Comparison of ENCODE assay signal across 21 cellular contexts in genomic region chr4:80926446-80926845, GRCh38.
A peak's percentile ranks its signal among the peaks of the same experiment; 100 is the strongest.
DNase-seq lines count a peak whose midpoint lies in the region; ATAC-seq and TF ChIP-seq lines count a peak whose summit lies in the region.
"Had no signal": no experiment of that assay in that cellular context is flagged by ENCODE, and none has a peak within 500 bp of the region (broad histone marks: within the 10 kb centered on the region; RNA-seq: fewer than 3 reads in every experiment).

No MANE protein-coding gene starts in this region.

- peak; percentile 38 for DNase-seq in iris pigment epithelial cell (ENCODE audit: low read depth)
- DNase-seq in globus pallidus (ENCODE audit: low spot score) = no peak
- DNase-seq: activated CD4-positive, CD25-positive, alpha-beta regulatory T cell; activated CD8-positive, alpha-beta memory T cell treated with anti-CD3 and anti-CD28 coated beads for 24 hours; amniotic stem cell; cerebellar nuclear complex; DMS79 treated with DMSO at 0.1 percent for 48 hours; foreskin melanocyte; left ventricle myocardium superior; NCI-H1105 treated with DMSO at 0.1 percent for 48 hours; NCI-H2171; NCI-H774; occipital lobe; stimulated activated CD4-positive, alpha-beta T cell treated with anti-CD3 and anti-CD28 coated beads, Interleukin-4, amount 100 ng/mL, for 24 hours; testis had no signal

- ATAC-seq in GM18867 (IDR thresholded peaks at IDR 0.05; ENCODE audit: unreplicated experiment) (peak; percentile 46), HG03432 (IDR thresholded peaks at IDR 0.05; ENCODE audit: unreplicated experiment) (peak; percentile 55), SK-N-SH treated with all-trans-retinoic acid at 6 μM for 48 hours (peak; percentile 72), HG03139 (IDR thresholded peaks at IDR 0.05; ENCODE audit: unreplicated experiment) (no peak), GM19463 (IDR thresholded peaks at IDR 0.05; ENCODE audit: unreplicated experiment) (no peak), GM19328 (IDR thresholded peaks at IDR 0.05; ENCODE audit: unreplicated experiment) (no peak)
- ATAC-seq: left ventricle myocardium superior had no signal

TF ChIP-seq in SK-N-SH treated with all-trans-retinoic acid at 6 μM for 48 hours, 23 proteins besides CTCF, POLR2A, EP300 and RAD21:
- TF ChIP-seq GLIS3 (CRISPR knock-in tag; IDR thresholded peaks at IDR 0.05) (no peak), OSR1 (CRISPR knock-in tag; IDR thresholded peaks at IDR 0.05) (no peak), ZNF565 (CRISPR knock-in tag; conservative IDR thresholded peaks at IDR 0.05; ENCODE audit: low read depth) (no peak), SNAI2 (CRISPR knock-in tag; IDR thresholded peaks at IDR 0.05) (no peak), BACH2 (CRISPR knock-in tag; IDR thresholded peaks at IDR 0.05; ENCODE audit: borderline replicate concordance) (no peak), ZFP30 (CRISPR knock-in tag; IDR thresholded peaks at IDR 0.05) (no peak), ESRRG (CRISPR knock-in tag; IDR thresholded peaks at IDR 0.05) (no peak), CREB5 (CRISPR knock-in tag; IDR thresholded peaks at IDR 0.05; ENCODE audit: low read depth) (no peak), ISL1 (CRISPR knock-in tag; IDR thresholded peaks at IDR 0.05) (no peak), ZNF8 (CRISPR knock-in tag; IDR thresholded peaks at IDR 0.05) (no peak), ZFP3 (CRISPR knock-in tag; IDR thresholded peaks at IDR 0.05) (no peak), ZNF70 (CRISPR knock-in tag; IDR thresholded peaks at IDR 0.05) (no peak), ARNTL (CRISPR knock-in tag; IDR thresholded peaks at IDR 0.05; ENCODE audit: borderline replicate concordance, low read depth) (no peak), TCF4 (CRISPR knock-in tag; IDR thresholded peaks at IDR 0.05; ENCODE audit: borderline replicate concordance) (no peak)
- TF ChIP-seq, protein P1, sequence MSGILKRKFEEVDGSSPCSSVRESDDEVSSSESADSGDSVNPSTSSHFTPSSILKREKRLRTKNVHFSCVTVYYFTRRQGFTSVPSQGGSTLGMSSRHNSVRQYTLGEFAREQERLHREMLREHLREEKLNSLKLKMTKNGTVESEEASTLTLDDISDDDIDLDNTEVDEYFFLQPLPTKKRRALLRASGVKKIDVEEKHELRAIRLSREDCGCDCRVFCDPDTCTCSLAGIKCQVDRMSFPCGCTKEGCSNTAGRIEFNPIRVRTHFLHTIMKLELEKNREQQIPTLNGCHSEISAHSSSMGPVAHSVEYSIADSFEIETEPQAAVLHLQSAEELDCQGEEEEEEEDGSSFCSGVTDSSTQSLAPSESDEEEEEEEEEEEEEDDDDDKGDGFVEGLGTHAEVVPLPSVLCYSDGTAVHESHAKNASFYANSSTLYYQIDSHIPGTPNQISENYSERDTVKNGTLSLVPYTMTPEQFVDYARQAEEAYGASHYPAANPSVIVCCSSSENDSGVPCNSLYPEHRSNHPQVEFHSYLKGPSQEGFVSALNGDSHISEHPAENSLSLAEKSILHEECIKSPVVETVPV (CRISPR knock-in tag; IDR thresholded peaks at IDR 0.05) = no peak
- TF ChIP-seq, protein P2, sequence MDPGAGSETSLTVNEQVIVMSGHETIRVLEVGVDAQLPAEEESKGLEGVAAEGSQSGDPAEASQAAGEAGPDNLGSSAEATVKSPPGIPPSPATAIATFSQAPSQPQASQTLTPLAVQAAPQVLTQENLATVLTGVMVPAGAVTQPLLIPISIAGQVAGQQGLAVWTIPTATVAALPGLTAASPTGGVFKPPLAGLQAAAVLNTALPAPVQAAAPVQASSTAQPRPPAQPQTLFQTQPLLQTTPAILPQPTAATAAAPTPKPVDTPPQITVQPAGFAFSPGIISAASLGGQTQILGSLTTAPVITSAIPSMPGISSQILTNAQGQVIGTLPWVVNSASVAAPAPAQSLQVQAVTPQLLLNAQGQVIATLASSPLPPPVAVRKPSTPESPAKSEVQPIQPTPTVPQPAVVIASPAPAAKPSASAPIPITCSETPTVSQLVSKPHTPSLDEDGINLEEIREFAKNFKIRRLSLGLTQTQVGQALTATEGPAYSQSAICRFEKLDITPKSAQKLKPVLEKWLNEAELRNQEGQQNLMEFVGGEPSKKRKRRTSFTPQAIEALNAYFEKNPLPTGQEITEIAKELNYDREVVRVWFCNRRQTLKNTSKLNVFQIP (CRISPR knock-in tag; IDR thresholded peaks at IDR 0.05; ENCODE audit: borderline replicate concordance, low read depth) = no peak
TF ChIP-seq in SK-N-SH treated with all-trans-retinoic acid at 6 μM for 48 hours: peak in this region for 0.

Comparison
In these comparisons a context has a peak if more than half of its experiments do, and no peak if none do; other contexts are left out.
1. ATAC-seq: peak in GM18867 (single experiment), HG03432 (single experiment) and SK-N-SH treated with all-trans-retinoic acid at 6 μM for 48 hours (single experiment); none in HG03139 (single experiment), GM19463 (single experiment) and GM19328 (single experiment).